Comparison of ENCODE assay signal across 1 cellular context in the genomic region with DNA sequence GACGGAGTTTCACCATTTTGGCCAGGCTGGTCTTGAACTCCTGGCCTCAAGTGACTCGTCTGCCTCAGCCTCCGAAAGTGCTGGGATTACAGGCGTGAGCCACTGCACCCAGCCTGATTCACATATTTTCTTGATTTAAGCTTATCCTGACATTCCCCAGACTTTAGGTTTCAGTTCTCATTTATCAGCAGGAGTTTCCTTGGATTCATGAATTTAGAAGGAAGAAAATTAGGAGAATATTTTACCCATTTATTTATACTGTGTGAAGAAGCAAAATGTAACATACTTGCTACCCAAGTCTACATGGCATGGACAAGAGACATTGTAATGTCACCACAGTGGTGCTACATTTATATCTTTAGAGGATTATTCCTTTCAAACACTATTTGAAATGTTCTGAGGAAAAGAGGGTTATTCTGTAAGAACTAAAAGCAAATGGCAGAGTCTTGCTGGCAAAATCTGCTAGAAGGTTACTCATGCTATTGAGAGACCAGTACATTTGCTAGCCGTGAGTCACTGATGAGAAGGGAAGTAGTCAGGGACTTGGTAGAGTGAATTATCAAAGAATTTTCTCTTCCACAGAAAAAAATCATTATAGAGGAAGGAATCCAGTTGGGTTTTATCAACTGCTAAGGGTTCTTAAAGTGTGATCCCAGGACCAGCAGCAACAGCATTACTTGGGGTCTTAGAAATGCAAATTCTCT.
TF ChIP-seq lines count a peak whose summit lies in the region.

No MANE protein-coding gene starts in this region.

TF ChIP-seq in neural cell, 6 proteins besides CTCF, POLR2A, EP300 and RAD21:
- no peak for TF ChIP-seq SMC3 (conservative IDR thresholded peaks at IDR 0.05; ENCODE audit: poor library complexity)
- no peak for TF ChIP-seq EZH2 (IDR thresholded peaks at IDR 0.05; ENCODE audit: borderline replicate concordance, insufficient read depth, low read length, poor library complexity, severe bottlenecking)
- TF ChIP-seq POLR2AphosphoS5 (IDR thresholded peaks at IDR 0.05): no peak
- TF ChIP-seq TAF1 (IDR thresholded peaks at IDR 0.05; ENCODE audit: low read depth): no peak
- no peak for TF ChIP-seq REST (IDR thresholded peaks at IDR 0.05; ENCODE audit: borderline replicate concordance)
- TF ChIP-seq MXI1 (conservative IDR thresholded peaks at IDR 0.05; ENCODE audit: poor library complexity, severe bottlenecking): no peak
